8 cellular contexts compared by ENCODE assay signal in the genomic region with DNA sequence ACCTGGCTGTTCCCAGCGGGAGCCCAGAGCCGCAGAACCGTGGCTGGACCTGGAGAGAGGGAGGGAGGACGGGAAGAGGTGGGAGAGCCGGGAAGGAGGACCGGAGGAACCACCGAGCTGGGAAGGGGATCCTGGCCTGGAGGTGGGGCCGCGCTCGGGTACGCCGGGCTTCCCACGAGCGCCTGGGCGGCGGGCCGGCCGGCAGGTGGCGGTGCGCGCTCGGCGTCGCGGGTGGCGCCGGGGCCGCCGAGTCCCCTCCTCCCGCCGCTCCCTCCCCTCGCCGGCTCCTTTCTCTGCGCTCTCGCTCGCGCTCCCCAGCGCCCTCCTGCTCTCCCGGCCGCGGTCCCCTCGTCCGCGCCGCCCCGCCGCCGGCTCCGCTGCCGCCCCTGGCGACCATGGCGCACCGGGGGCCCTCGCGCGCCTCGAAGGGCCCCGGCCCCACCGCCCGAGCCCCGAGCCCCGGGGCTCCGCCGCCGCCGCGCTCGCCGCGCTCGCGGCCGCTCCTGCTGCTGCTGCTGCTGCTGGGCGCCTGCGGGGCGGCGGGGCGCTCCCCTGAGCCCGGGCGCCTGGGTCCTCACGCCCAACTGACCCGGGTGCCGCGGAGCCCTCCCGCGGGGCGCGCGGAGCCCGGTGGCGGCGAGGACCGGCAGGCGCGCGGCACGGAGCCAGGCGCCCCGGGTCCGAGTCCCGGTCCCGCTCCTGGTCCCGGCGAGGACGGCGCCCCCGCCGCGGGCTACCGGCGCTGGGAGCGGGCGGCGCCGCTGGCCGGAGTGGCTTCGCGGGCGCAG. TPM values are rescaled to one million over a fixed set of nuclear protein-coding genes. Genes with fewer than 3 reads are reported as not detected.
A peak's percentile ranks its signal among the peaks of the same experiment; 100 is the strongest.
DNase-seq lines count a peak whose midpoint lies in the region; TF ChIP-seq lines count a peak whose summit lies in the region.

A gene (plus strand): TSS at position 287 of the 788 bp plus-strand sequence.

- H3K9me3 ChIP-seq in HAP-1 (no peaks in the 10 kb centered on the region), neuronal stem cell (replicated peaks in 1 of 2; ENCODE audit: control insufficient read depth in 2 of 2, insufficient read depth in 1 of 2, low read depth in 1 of 2, low read length in 2 of 2) (no peaks in the 10 kb centered on the region), thyroid gland (no peaks in the 10 kb centered on the region)

- H2BK12ac ChIP-seq in neuronal stem cell (ENCODE audit: low read length) = no peak within 1 kb of the TSS

- no peak within 1 kb of the TSS for H4K91ac ChIP-seq in neuronal stem cell (ENCODE audit: low read depth, low read length, poor library complexity)

- peak within 1 kb of the TSS; percentile 76 for H2BK15ac ChIP-seq in neuronal stem cell (ENCODE audit: low read length)

- no peak within 1 kb of the TSS for H3K14ac ChIP-seq in neuronal stem cell (ENCODE audit: low read length)

- no peak within 1 kb of the TSS for H3K27ac ChIP-seq in neuronal stem cell (replicated peaks; ENCODE audit: low read length)
- H3K27ac ChIP-seq in thyroid gland = no peak within 1 kb of the TSS

- H3K27me3 ChIP-seq in HAP-1 (ENCODE audit: low read depth) (peaks cover 79% of the 10 kb centered on the region), neuronal stem cell (ENCODE audit: control insufficient read depth in 3 of 3, insufficient read depth in 3 of 3, low read depth in 1 of 3, low read length in 3 of 3) (peaks cover 0 to 90% (median 16%) of the 10 kb centered on the region in 3 experiments), thyroid gland (no peaks in the 10 kb centered on the region)

- WGBS in neuronal stem cell (ENCODE audit: extremely low coverage in 2 of 2, insufficient read length in 2 of 2, insufficient replicate concordance in 1 of 2), 2 donors = no CpG with 5 or more reads among the region's 119 CpGs
- WGBS in thyroid gland, 2 donors = 2 to 7% methylated on average over 6 to 17 of the region's 119 CpGs

- peak within 1 kb of the TSS; percentile 77 for H2AK5ac ChIP-seq in neuronal stem cell (ENCODE audit: low read depth, low read length)

- in situ Hi-C loops in HAP-1 (cut with MboI; ENCODE audit: low sequenced_read_pairs) = loop anchor here (25.0 kb wide), 1 partner anchor 520 kb away; no protein-coding TSS in a partner anchor

- peak within 1 kb of the TSS; percentile 90 for H3K18ac ChIP-seq in neuronal stem cell (ENCODE audit: low read length)

- no peak for TF ChIP-seq POLR2A in thyroid gland (IDR thresholded peaks at IDR 0.05)

- no peaks in the 10 kb centered on the region for H3K36me3 ChIP-seq in HAP-1 (replicated peaks)
- H3K36me3 ChIP-seq in neuronal stem cell (replicated peaks in 1 of 2; ENCODE audit: control insufficient read depth in 2 of 2, insufficient read depth in 2 of 2, low read length in 2 of 2) = no peaks in the 10 kb centered on the region
- H3K36me3 ChIP-seq in thyroid gland = no peaks in the 10 kb centered on the region

- no peak within 1 kb of the TSS for H2BK120ac ChIP-seq in neuronal stem cell (ENCODE audit: low read depth, low read length)

- no peaks in the 10 kb centered on the region for H3K4me1 ChIP-seq in HAP-1
- peaks cover 2 to 18% of the 10 kb centered on the region in 2 donors for H3K4me1 ChIP-seq in neuronal stem cell (ENCODE audit: control insufficient read depth in 2 of 2, insufficient read depth in 1 of 2, low read depth in 1 of 2, low read length in 2 of 2)
- H3K4me1 ChIP-seq in thyroid gland = peaks cover 20 to 38% of the 10 kb centered on the region in 2 donors

- H3K79me1 ChIP-seq in neuronal stem cell (ENCODE audit: low read depth, low read length) = peaks cover 4% of the 10 kb centered on the region

- intact Hi-C loops in thyroid gland (cut with DNase I) = loop anchor here (5.0 kb wide), 4 partner anchors 105 to 610 kb away; no protein-coding TSS in a partner anchor

- peak within 1 kb of the TSS; percentile 88 for H3K9ac ChIP-seq in neuronal stem cell (ENCODE audit: low read depth, low read length, poor library complexity)

- H3K4me2 ChIP-seq in neuronal stem cell (ENCODE audit: insufficient read depth, low read length, poor library complexity, severe bottlenecking) = peak within 1 kb of the TSS; percentile 99

- H4K8ac ChIP-seq in neuronal stem cell (ENCODE audit: low read depth, low read length) = no peak within 1 kb of the TSS

- peak within 1 kb of the TSS; percentile 6 for H3K23ac ChIP-seq in neuronal stem cell (ENCODE audit: low read depth, low read length, poor library complexity)

- no peak within 1 kb of the TSS for H2BK5ac ChIP-seq in neuronal stem cell (ENCODE audit: low read length)

- H2AFZ ChIP-seq in neuronal stem cell (ENCODE audit: low read length) = peak within 1 kb of the TSS; percentile 59

- DNase-seq in COR-L47 (lab: John Stamatoyannopoulos, UW) = peak; percentile 67
- peak; percentile 46 to 74 for DNase-seq in HAP-1 (ENCODE audit: low spot score in 2 of 2)
- peak; percentile 53 to 61 for DNase-seq in NOMO-1 (lab: John Stamatoyannopoulos, UW; ENCODE audit: unreplicated experiment in 2 of 2)
- peak; percentile 72 for DNase-seq in activated effector memory CD4-positive, alpha-beta T cell treated with anti-CD3 and anti-CD28 coated beads, Interleukin-2, amount 50 U/mL, for 16 hours
- DNase-seq in globus pallidus (ENCODE audit: low spot score) = peak; percentile 64
- peak; percentile 65 for DNase-seq in neuronal stem cell (ENCODE audit: low spot score)
- DNase-seq in thyroid gland = peak; percentile 71 to 72
- DNase-seq in NCI-H187 treated with DMSO at 0.1 percent for 48 hours (lab: John Stamatoyannopoulos, UW) = no peak

- H3K4me3 ChIP-seq in HAP-1 (0 out of 2 replicates have a peak within 1 kb of the TSS, but pooled peaks have one; percentile 9), neuronal stem cell (ENCODE audit: low read length in 2 of 2) (peak within 1 kb of the TSS in 1 of 2 donors; percentile 86), thyroid gland (replicated peaks in 1 of 3) (peak within 1 kb of the TSS in 1 of 3 donors; percentile 37)

- peak in 4 of 6 experiments; percentile 15 to 97 (median 91) for TF ChIP-seq CTCF in thyroid gland (IDR thresholded peaks at IDR 0.05)

- H3K4ac ChIP-seq in neuronal stem cell (ENCODE audit: low read length) = no peak within 1 kb of the TSS

RNA-seq across cellular contexts. Expression of the gene that starts here (rescaled TPM):
- polyA plus RNA-seq in neuronal stem cell (2013, experiment 1 of 2) = 2.9 TPM
- 2.9 TPM for polyA plus RNA-seq in neuronal stem cell (2013, experiment 2 of 2)
- 10 to 100 TPM in 1 of 4 donors, 1 to 10 TPM in 3; 1.7 to 13.6 (median 3.6) TPM for total RNA-seq in thyroid gland
